Comparison of ENCODE assay signal across 25 cellular contexts in the genomic region with DNA sequence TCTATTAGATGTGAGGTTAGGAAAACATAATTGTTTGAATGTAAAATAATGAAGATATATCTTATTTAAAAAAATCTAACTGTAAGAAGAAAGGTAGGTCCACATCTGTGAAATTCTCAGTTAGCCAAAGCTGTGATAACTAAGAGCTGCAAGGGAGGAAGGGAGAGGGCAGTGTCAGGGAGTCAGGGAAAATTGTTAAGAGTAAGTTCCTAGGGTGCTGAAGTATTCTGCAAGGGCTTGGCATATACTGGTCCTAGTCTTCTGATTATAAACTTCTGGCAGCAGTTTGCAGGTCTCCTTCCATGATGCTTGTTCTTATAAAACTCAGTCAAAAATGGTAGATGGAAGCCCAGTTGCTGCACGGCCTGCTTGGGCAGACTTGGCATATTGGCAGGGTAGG.
"Had no signal": no experiment of that assay in that cellular context is flagged by ENCODE, and none has a peak within 500 bp of the region (broad histone marks: within the 10 kb centered on the region; RNA-seq: fewer than 3 reads in every experiment).

No MANE protein-coding gene starts in this region.

- H3K4me1 ChIP-seq: left lung, left ventricle myocardium inferior, lower lobe of right lung had no signal

- ATAC-seq: left cardiac atrium; left colon; left lobe of liver; left lung; left ventricle myocardium superior; lower lobe of right lung; mucosa of descending colon; naive thymus-derived CD4-positive, alpha-beta T cell; naive thymus-derived CD8-positive, alpha-beta T cell had no signal

- H3K36me3 ChIP-seq: left lung, left ventricle myocardium inferior, lower lobe of right lung had no signal

- H3K36me3 Mint-ChIP-seq: immature natural killer cell, memory B cell, mesothelial cell of epicardium, naive B cell had no signal

- H2AFZ ChIP-seq: hepatocyte had no signal

- H3K4me3 Mint-ChIP-seq: immature natural killer cell; memory B cell; mesothelial cell of epicardium; naive B cell; naive thymus-derived CD4-positive, alpha-beta T cell; naive thymus-derived CD8-positive, alpha-beta T cell had no signal

- H3K27ac ChIP-seq: hepatocyte, left lung, left ventricle myocardium inferior, lower lobe of right lung had no signal

- H3K27me3 ChIP-seq: hepatocyte, left lung had no signal

- H3K9me3 Mint-ChIP-seq: immature natural killer cell had no signal

- DNase-seq: hippocampal formation; hypothalamus; immature natural killer cell; islet precursor cell; kidney; kidney glomerular epithelial cell; left cardiac atrium; left colon; left lung; left ventricle myocardium inferior; left ventricle myocardium superior; lower lobe of right lung; mammary epithelial cell; mesenchymal stem cell; mesendoderm; midbrain; mucosa of descending colon; naive B cell; naive thymus-derived CD4-positive, alpha-beta T cell; naive thymus-derived CD8-positive, alpha-beta T cell had no signal

- H3K4me3 ChIP-seq: hepatocyte, left lung, left ventricle myocardium inferior, lower lobe of right lung, lung, mucosa of descending colon had no signal

- H3K4me1 Mint-ChIP-seq: immature natural killer cell; memory B cell; naive B cell; naive thymus-derived CD4-positive, alpha-beta T cell; naive thymus-derived CD8-positive, alpha-beta T cell had no signal

- H3K79me2 ChIP-seq: hepatocyte had no signal

- H3K9me3 ChIP-seq: left lung, left ventricle myocardium inferior, lower lobe of right lung, mucosa of descending colon had no signal

- H3K27ac Mint-ChIP-seq: immature natural killer cell; memory B cell; mesothelial cell of epicardium; naive B cell; naive thymus-derived CD4-positive, alpha-beta T cell; naive thymus-derived CD8-positive, alpha-beta T cell had no signal

- H3K4me2 ChIP-seq: hepatocyte had no signal
